18 cellular contexts compared by ENCODE assay signal in the genomic region with DNA sequence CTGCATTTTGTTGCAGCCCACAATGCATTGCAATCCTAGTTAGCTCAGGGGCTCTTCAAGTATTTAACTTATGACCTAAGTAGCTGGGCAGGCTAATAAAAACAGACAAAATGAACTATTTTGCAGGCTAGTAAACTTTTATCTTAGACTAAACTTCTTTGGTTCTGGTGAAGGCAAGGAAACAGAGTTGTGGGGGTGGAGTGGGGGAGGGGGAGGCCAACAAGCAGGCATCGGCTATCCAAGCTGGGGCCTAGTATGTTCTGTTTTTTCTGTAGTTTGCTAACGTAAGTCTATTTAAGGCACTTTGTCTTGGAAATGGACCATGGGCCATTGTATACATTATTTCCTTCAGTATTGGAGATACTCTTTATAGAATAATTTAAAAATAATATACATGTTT. TPM values are rescaled to one million over a fixed set of nuclear protein-coding genes. Genes with fewer than 3 reads are reported as not detected.
"Had no signal": no experiment of that assay in that cellular context is flagged by ENCODE, and none has a peak within 500 bp of the region (broad histone marks: within the 10 kb centered on the region; RNA-seq: fewer than 3 reads in every experiment).

No MANE protein-coding gene starts in this region.

RNA-seq across cellular contexts. Expression of a gene that starts 31.5 kb away (rescaled TPM):
- total RNA-seq: activated naive CD4-positive, alpha-beta T cell treated with anti-CD3 and anti-CD28 coated beads for 36 hours; activated naive CD4-positive, alpha-beta T cell treated with anti-CD3 and anti-CD28 coated beads, Interleukin-2, amount 50 U/mL, for 72 hours; activated naive CD8-positive, alpha-beta T cell treated with anti-CD3 and anti-CD28 coated beads for 36 hours; activated T-cell treated with anti-CD3 and anti-CD28 coated beads, Interleukin-2, amount 50 U/mL, for 4 hours; activated T-cell treated with anti-CD3 and anti-CD28 coated beads, Interleukin-2, amount 50 U/mL, for 72 hours; activated T-helper 1 cell treated with anti-CD3 and anti-CD28 coated beads, Interleukin-12 subunit alpha, Interleukin-12 subunit beta, Interleukin-2, Interleukin-4 antibody, amounts not matched to agents 30 ng/mL and 10 ng/mL and 1 ng/mL, durations not matched to agents 14 hours and 24 hours and 36 hours; activated T-helper 17 cell treated with anti-CD3 and anti-CD28 coated beads, Interleukin-2, amount 50 U/mL, for 72 hours; activated T-helper 2 cell treated with anti-CD3 and anti-CD28 coated beads, Interferon-gamma antibody, Interleukin-2, Interleukin-4, amounts not matched to agents 10 μg/mL and 5 μg/mL and 100 μg/mL, durations not matched to agents 14 hours and 24 hours and 36 hours; adrenal gland; ascending aorta; astrocyte; body of pancreas; breast epithelium; bronchial epithelial cell; cardiac muscle cell; chondrocyte had no signal
- polyA plus RNA-seq: adipose tissue, adrenal gland, aorta had no signal
